ENCODE assay signal across 8 cellular contexts in genomic region chr1:23484253-23485001, GRCh38. TPM values are rescaled to one million over a fixed set of nuclear protein-coding genes. Genes with fewer than 3 reads are reported as not detected.
DNase-seq lines count a peak whose midpoint lies in the region; ATAC-seq and TF ChIP-seq lines count a peak whose summit lies in the region.

No MANE protein-coding gene starts in this region.

- H3K36me3 Mint-ChIP-seq in T-helper 17 cell (ENCODE audit: low read depth) = peaks cover 7% of the 10 kb centered on the region
- H3K36me3 Mint-ChIP-seq in progenitor cell of endocrine pancreas (ENCODE audit: insufficient read depth) = no peaks in the 10 kb centered on the region

- TF ChIP-seq CTCF in progenitor cell of endocrine pancreas (IDR thresholded peaks at IDR 0.05; ENCODE audit: unreplicated experiment) (no peak), upper lobe of left lung (IDR thresholded peaks at IDR 0.05) (no peak)

- no peak for TF ChIP-seq EP300 in upper lobe of left lung (IDR thresholded peaks at IDR 0.05)

- H3K27ac Mint-ChIP-seq in T-helper 17 cell = peak overlapping the region; percentile 53
- H3K27ac Mint-ChIP-seq in progenitor cell of endocrine pancreas = peak overlapping the region; percentile 93

- peak overlapping the region; percentile 86 to 92 (median 88) for H3K27ac ChIP-seq in upper lobe of left lung

- H3K27me3 Mint-ChIP-seq in T-helper 17 cell = peaks cover 31% of the 10 kb centered on the region
- peaks cover 25% of the 10 kb centered on the region for H3K27me3 Mint-ChIP-seq in progenitor cell of endocrine pancreas

- ATAC-seq in GM19463 (IDR thresholded peaks at IDR 0.05; ENCODE audit: unreplicated experiment) (peak; percentile 53), T-helper 17 cell (peak; percentile 91), left ventricle myocardium superior (peak; percentile 91), upper lobe of left lung (ENCODE audit: low FRiP score in 2 of 2) (peak; percentile 95 to 96)

- H3K27me3 ChIP-seq in upper lobe of left lung = no peaks in the 10 kb centered on the region

- H3K9me3 Mint-ChIP-seq in progenitor cell of endocrine pancreas (ENCODE audit: low read depth) = no peaks in the 10 kb centered on the region

- no peak for TF ChIP-seq POLR2A in upper lobe of left lung (IDR thresholded peaks at IDR 0.05)

- intact Hi-C loops in left ventricle myocardium superior (cut with micrococcal nuclease) = no loop called here

- H3K4me1 Mint-ChIP-seq in T-helper 17 cell = peaks cover 20% of the 10 kb centered on the region
- H3K4me1 Mint-ChIP-seq in progenitor cell of endocrine pancreas (ENCODE audit: low read depth) = peaks cover 19% of the 10 kb centered on the region

- DNase-seq in Ammon's horn (ENCODE audit: low spot score) (peak; percentile 89), NCI-H1092 treated with DMSO at 0.1 percent for 48 hours (lab: John Stamatoyannopoulos, UW) (peak; percentile 47), T-helper 17 cell (peak; percentile 84 to 92 (median 87)), amygdala (lab: John Stamatoyannopoulos, UW) (peak in 51 of 56 donors; percentile 39 to 94 (median 76)), left ventricle myocardium superior (peak; percentile 98), progenitor cell of endocrine pancreas (ENCODE audit: low spot score, unreplicated experiment) (peak; percentile 94), upper lobe of left lung (peak; percentile 93 to 98)

- no peaks in the 10 kb centered on the region for H3K9me3 ChIP-seq in T-helper 17 cell (ENCODE audit: control insufficient read depth, low read length, poor library complexity, severe bottlenecking)
- no peaks in the 10 kb centered on the region for H3K9me3 ChIP-seq in upper lobe of left lung

- H3K36me3 ChIP-seq in upper lobe of left lung = no peaks in the 10 kb centered on the region

- 9 to 13% methylated on average over 18 to 29 of the region's 54 CpGs for WGBS in upper lobe of left lung, 2 donors

- peaks cover 18 to 26% (median 22%) of the 10 kb centered on the region in 4 donors for H3K4me1 ChIP-seq in upper lobe of left lung

- H3K4me3 ChIP-seq in upper lobe of left lung = peak overlapping the region; percentile 54 to 92 (median 89)

- H3K4me3 Mint-ChIP-seq in T-helper 17 cell = peak overlapping the region; percentile 92
- H3K4me3 Mint-ChIP-seq in progenitor cell of endocrine pancreas (ENCODE audit: low read depth) = peak overlapping the region; percentile 81

RNA-seq across cellular contexts. Expression of gene ASAP3, which starts 0.4 kb away (rescaled TPM):
- 1 to 10 TPM; 1.5 to 6.4 TPM for total RNA-seq in T-helper 17 cell
- 47.3 TPM for total RNA-seq in left ventricle myocardium superior
- total RNA-seq in progenitor cell of endocrine pancreas = 63.4 and 67.8 TPM in 2 replicates
- total RNA-seq in upper lobe of left lung = 10 to 100 TPM; 29.5 to 47.2 (median 41.8) TPM

RNA-seq across cellular contexts. Expression of gene E2F2, which starts 46.6 kb away (rescaled TPM):
- total RNA-seq in T-helper 17 cell (1 to 10 TPM; 5.4 TPM), left ventricle myocardium superior (0.35 TPM), progenitor cell of endocrine pancreas (7.8 and 9.7 TPM in 2 replicates), upper lobe of left lung (1 to 10 TPM in 5 of 6 donors, under 1 TPM in 1; 0.69 to 1.9 (median 1.1) TPM)

RNA-seq across cellular contexts. Expression of gene TCEA3, which starts 59.9 kb away (rescaled TPM):
- 10 to 100 TPM; 12.3 to 13.5 TPM for total RNA-seq in T-helper 17 cell
- total RNA-seq in left ventricle myocardium superior = 81.0 TPM
- 12.9 and 13.6 TPM in 2 replicates for total RNA-seq in progenitor cell of endocrine pancreas
- total RNA-seq in upper lobe of left lung = 100 to 1,000 TPM in 1 of 6 donors, 10 to 100 TPM in 5; 32.5 to 141 (median 42.9) TPM

Comparison
In these comparisons a context has a peak if more than half of its experiments do, and no peak if none do; other contexts are left out.
1. Peak in every context shown above with its lines: DNase-seq, ATAC-seq, H3K4me3 ChIP-seq and H3K27ac ChIP-seq.
2. DNase-seq: peak in every context shown above with its lines; median percentile 98 in left ventricle myocardium superior; 96 in upper lobe of left lung; 94 in progenitor cell of endocrine pancreas; 89 in Ammon's horn; 87 in T-helper 17 cell; 76 in amygdala; 47 in NCI-H1092 treated with DMSO at 0.1 percent for 48 hours.